ENCODE assay signal across 1 cellular context in the genomic region with DNA sequence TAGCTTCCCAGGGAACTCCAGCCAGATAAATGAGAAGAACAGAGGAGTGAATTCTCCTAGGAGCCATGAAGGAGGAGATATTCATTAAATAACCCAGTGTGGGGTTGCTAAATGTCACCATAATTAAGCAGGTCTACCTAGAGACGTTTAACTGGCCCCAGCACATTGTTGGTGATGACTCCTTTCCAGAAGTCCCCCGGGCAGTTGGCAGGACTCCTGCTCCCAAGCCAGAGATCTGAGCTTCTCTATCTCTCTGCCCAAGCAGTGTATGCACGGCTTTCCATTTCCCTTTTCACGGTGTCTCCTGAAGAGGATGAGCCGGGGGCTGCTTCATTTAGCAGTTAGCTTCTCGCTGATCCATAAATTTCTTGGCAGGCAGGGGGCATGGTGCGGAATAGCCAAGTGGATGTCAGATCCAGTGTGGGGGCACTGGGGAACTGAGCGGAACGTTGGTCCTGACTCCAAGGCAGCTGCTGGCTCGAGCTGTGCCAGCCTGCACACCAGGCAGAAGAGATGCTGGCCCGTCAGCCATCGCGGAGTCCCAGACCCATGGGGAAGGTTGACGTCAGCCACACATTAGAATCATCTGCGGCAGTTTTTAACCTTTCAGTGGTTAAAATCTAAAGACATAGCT.
TF ChIP-seq lines count a peak whose summit lies in the region.

No MANE protein-coding gene starts in this region.

TF ChIP-seq in GM23338, 12 proteins besides CTCF, POLR2A, EP300 and RAD21 (continued from another document):
- TF ChIP-seq, protein P1, sequence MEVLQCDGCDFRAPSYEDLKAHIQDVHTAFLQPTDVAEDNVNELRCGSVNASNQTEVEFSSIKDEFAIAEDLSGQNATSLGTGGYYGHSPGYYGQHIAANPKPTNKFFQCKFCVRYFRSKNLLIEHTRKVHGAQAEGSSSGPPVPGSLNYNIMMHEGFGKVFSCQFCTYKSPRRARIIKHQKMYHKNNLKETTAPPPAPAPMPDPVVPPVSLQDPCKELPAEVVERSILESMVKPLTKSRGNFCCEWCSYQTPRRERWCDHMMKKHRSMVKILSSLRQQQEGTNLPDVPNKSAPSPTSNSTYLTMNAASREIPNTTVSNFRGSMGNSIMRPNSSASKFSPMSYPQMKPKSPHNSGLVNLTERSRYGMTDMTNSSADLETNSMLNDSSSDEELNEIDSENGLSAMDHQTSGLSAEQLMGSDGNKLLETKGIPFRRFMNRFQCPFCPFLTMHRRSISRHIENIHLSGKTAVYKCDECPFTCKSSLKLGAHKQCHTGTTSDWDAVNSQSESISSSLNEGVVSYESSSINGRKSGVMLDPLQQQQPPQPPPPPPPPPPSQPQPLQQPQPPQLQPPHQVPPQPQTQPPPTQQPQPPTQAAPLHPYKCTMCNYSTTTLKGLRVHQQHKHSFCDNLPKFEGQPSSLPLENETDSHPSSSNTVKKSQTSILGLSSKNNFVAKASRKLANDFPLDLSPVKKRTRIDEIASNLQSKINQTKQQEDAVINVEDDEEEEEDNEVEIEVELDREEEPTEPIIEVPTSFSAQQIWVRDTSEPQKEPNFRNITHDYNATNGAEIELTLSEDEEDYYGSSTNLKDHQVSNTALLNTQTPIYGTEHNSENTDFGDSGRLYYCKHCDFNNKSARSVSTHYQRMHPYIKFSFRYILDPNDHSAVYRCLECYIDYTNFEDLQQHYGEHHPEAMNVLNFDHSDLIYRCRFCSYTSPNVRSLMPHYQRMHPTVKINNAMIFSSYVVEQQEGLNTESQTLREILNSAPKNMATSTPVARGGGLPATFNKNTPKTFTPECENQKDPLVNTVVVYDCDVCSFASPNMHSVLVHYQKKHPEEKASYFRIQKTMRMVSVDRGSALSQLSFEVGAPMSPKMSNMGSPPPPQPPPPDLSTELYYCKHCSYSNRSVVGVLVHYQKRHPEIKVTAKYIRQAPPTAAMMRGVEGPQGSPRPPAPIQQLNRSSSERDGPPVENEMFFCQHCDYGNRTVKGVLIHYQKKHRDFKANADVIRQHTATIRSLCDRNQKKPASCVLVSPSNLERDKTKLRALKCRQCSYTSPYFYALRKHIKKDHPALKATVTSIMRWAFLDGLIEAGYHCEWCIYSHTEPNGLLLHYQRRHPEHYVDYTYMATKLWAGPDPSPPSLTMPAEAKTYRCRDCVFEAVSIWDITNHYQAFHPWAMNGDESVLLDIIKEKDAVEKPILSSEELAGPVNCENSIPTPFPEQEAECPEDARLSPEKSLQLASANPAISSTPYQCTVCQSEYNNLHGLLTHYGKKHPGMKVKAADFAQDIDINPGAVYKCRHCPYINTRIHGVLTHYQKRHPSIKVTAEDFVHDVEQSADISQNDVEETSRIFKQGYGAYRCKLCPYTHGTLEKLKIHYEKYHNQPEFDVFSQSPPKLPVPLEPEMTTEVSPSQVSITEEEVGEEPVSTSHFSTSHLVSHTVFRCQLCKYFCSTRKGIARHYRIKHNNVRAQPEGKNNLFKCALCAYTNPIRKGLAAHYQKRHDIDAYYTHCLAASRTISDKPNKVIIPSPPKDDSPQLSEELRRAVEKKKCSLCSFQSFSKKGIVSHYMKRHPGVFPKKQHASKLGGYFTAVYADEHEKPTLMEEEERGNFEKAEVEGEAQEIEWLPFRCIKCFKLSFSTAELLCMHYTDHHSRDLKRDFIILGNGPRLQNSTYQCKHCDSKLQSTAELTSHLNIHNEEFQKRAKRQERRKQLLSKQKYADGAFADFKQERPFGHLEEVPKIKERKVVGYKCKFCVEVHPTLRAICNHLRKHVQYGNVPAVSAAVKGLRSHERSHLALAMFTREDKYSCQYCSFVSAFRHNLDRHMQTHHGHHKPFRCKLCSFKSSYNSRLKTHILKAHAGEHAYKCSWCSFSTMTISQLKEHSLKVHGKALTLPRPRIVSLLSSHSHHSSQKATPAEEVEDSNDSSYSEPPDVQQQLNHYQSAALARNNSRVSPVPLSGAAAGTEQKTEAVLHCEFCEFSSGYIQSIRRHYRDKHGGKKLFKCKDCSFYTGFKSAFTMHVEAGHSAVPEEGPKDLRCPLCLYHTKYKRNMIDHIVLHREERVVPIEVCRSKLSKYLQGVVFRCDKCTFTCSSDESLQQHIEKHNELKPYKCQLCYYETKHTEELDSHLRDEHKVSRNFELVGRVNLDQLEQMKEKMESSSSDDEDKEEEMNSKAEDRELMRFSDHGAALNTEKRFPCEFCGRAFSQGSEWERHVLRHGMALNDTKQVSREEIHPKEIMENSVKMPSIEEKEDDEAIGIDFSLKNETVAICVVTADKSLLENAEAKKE (CRISPR knock-in tag; IDR thresholded peaks at IDR 0.05), result no peak
- no peak for TF ChIP-seq STAT1 (IDR thresholded peaks at IDR 0.05; ENCODE audit: unreplicated experiment)
- TF ChIP-seq EZH2 (IDR thresholded peaks at IDR 0.05; ENCODE audit: low read depth, unreplicated experiment), result no peak
- no peak for TF ChIP-seq EZH2phosphoT487 (IDR thresholded peaks at IDR 0.05; ENCODE audit: unreplicated experiment)
- no peak for TF ChIP-seq ZNF331 (CRISPR knock-in tag; IDR thresholded peaks at IDR 0.05; ENCODE audit: low read depth)
- TF ChIP-seq JUNB (IDR thresholded peaks at IDR 0.05; ENCODE audit: unreplicated experiment), result no peak
- TF ChIP-seq, protein P2, sequence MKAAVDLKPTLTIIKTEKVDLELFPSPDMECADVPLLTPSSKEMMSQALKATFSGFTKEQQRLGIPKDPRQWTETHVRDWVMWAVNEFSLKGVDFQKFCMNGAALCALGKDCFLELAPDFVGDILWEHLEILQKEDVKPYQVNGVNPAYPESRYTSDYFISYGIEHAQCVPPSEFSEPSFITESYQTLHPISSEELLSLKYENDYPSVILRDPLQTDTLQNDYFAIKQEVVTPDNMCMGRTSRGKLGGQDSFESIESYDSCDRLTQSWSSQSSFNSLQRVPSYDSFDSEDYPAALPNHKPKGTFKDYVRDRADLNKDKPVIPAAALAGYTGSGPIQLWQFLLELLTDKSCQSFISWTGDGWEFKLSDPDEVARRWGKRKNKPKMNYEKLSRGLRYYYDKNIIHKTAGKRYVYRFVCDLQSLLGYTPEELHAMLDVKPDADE (IDR thresholded peaks at IDR 0.05), result no peak
- no peak for TF ChIP-seq NANOG (IDR thresholded peaks at IDR 0.05; ENCODE audit: borderline replicate concordance)
- no peak for TF ChIP-seq CREB1 (CRISPR knock-in tag; IDR thresholded peaks at IDR 0.05; ENCODE audit: low read depth)
